In genomic region chrX:78769356-78769755, GRCh38 we compare ENCODE assay signal across 16 cellular contexts. TPM values are rescaled to one million over a fixed set of nuclear protein-coding genes. Genes with fewer than 3 reads are reported as not detected.
"Had no signal": no experiment of that assay in that cellular context is flagged by ENCODE, and none has a peak within 500 bp of the region (broad histone marks: within the 10 kb centered on the region; RNA-seq: fewer than 3 reads in every experiment).

No MANE protein-coding gene starts in this region.

- H3K4me3 ChIP-seq: dorsolateral prefrontal cortex, heart left ventricle, suprapubic skin, thyroid gland had no signal

- H3K9me3 ChIP-seq: heart left ventricle, suprapubic skin, thyroid gland had no signal

- H3K36me3 ChIP-seq: heart left ventricle, suprapubic skin, thyroid gland had no signal

- H3K27ac ChIP-seq: dorsolateral prefrontal cortex, heart left ventricle, suprapubic skin, thyroid gland had no signal

- DNase-seq: central memory CD4-positive, alpha-beta T cell; cortex of kidney; dorsolateral prefrontal cortex; effector memory CD8-positive, alpha-beta T cell; heart left ventricle; hypothalamus; kidney glomerular epithelial cell; mammary epithelial cell; posterior cingulate gyrus; right cardiac atrium; stimulated activated CD4-positive, alpha-beta T cell treated with anti-CD3 and anti-CD28 coated beads, Interleukin-4, amount 100 ng/mL, for 1 hour; stimulated activated CD8-positive, alpha-beta memory T cell treated with anti-CD3 and anti-CD28 coated beads, Interleukin-4, amount 100 ng/mL, for 48 hours; stimulated activated naive CD8-positive, alpha-beta T cell treated with anti-CD3 and anti-CD28 coated beads, Interleukin-15, Interleukin-2, amounts not matched to agents 100 U/mL and 50 U/mL, for 24 hours; thyroid gland had no signal

- H3K27me3 ChIP-seq: heart left ventricle, suprapubic skin, thyroid gland had no signal

- H3K4me1 ChIP-seq: heart left ventricle, suprapubic skin, thyroid gland had no signal

RNA-seq across cellular contexts. Expression of gene LPAR4, which starts 21.8 kb away (rescaled TPM):
- total RNA-seq: mammary epithelial cell; natural killer cell treated with Interleukin-12 subunit alpha and Interleukin-12 subunit beta and Interleukin-15 and Interleukin-18, amount 100 ng/mL, for 72 hours had no signal
- polyA plus RNA-seq: mammary epithelial cell had no signal
